ENCODE assay signal across 1 cellular context in genomic region chr3:5349343-5349742, GRCh38.
TF ChIP-seq lines count a peak whose summit lies in the region.

No MANE protein-coding gene starts in this region.

TF ChIP-seq in K562, 482 proteins besides CTCF, POLR2A, EP300 and RAD21 (continued from another document and continues in another):
- no peak for TF ChIP-seq RBM25 (IDR thresholded peaks at IDR 0.05; ENCODE audit: low read depth, low read length, severe bottlenecking)
- 0 out of 2 replicates have a peak, but pooled peaks have one; percentile 21 for TF ChIP-seq FOXJ2 (tag; IDR thresholded peaks at IDR 0.05)
- TF ChIP-seq ZNF140 (CRISPR knock-in tag; IDR thresholded peaks at IDR 0.05): no peak
- TF ChIP-seq ZEB2 (IDR thresholded peaks at IDR 0.05): no peak
- TF ChIP-seq GATAD2B (IDR thresholded peaks at IDR 0.05; ENCODE audit: borderline replicate concordance): no peak
- TF ChIP-seq ZNF311 (CRISPR knock-in tag; IDR thresholded peaks at IDR 0.05): no peak
- peak; percentile 95 for TF ChIP-seq NFE2 (IDR thresholded peaks at IDR 0.05; ENCODE audit: low read depth)
- TF ChIP-seq SMAD2 (IDR thresholded peaks at IDR 0.05; ENCODE audit: low read depth, low read length): no peak
- TF ChIP-seq FOXP1 (CRISPR knock-in tag; IDR thresholded peaks at IDR 0.05): no peak
- no peak for TF ChIP-seq BDP1 (IDR thresholded peaks at IDR 0.05; ENCODE audit: insufficient read depth, insufficient read length)
- no peak for TF ChIP-seq BCL6 (CRISPR knock-in tag; IDR thresholded peaks at IDR 0.05)
- no peak for TF ChIP-seq ZNF274 (IDR thresholded peaks at IDR 0.05; ENCODE audit: borderline replicate concordance, low read depth, low read length)
- no peak for TF ChIP-seq SP2 (IDR thresholded peaks at IDR 0.05; ENCODE audit: extremely low read depth, low read depth, low read length, poor library complexity, severe bottlenecking)
- TF ChIP-seq L3MBTL2 (IDR thresholded peaks at IDR 0.05): peak; percentile 35
- TF ChIP-seq SREBF2 (CRISPR knock-in tag; IDR thresholded peaks at IDR 0.05): no peak
- no peak for TF ChIP-seq ZKSCAN8 (CRISPR knock-in tag; IDR thresholded peaks at IDR 0.05)
- no peak for TF ChIP-seq ZNF212 (CRISPR knock-in tag; IDR thresholded peaks at IDR 0.05)
- TF ChIP-seq PHF21A (IDR thresholded peaks at IDR 0.05; ENCODE audit: borderline replicate concordance, low read depth): no peak
- TF ChIP-seq ZNF316 (IDR thresholded peaks at IDR 0.05): peak; percentile 98
- TF ChIP-seq SLC30A9 (CRISPR knock-in tag; IDR thresholded peaks at IDR 0.05): no peak
- TF ChIP-seq ZNF77 (CRISPR knock-in tag; IDR thresholded peaks at IDR 0.05): no peak
- peak; percentile 96 for TF ChIP-seq C11orf30 (IDR thresholded peaks at IDR 0.05; ENCODE audit: low read depth)
- no peak for TF ChIP-seq CGGBP1 (CRISPR knock-in tag; IDR thresholded peaks at IDR 0.05)
- TF ChIP-seq, protein P1, sequence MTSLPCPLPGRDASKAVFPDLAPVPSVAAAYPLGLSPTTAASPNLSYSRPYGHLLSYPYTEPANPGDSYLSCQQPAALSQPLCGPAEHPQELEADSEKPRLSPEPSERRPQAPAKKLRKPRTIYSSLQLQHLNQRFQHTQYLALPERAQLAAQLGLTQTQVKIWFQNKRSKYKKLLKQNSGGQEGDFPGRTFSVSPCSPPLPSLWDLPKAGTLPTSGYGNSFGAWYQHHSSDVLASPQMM (CRISPR knock-in tag; IDR thresholded peaks at IDR 0.05): no peak
- TF ChIP-seq, protein P2, sequence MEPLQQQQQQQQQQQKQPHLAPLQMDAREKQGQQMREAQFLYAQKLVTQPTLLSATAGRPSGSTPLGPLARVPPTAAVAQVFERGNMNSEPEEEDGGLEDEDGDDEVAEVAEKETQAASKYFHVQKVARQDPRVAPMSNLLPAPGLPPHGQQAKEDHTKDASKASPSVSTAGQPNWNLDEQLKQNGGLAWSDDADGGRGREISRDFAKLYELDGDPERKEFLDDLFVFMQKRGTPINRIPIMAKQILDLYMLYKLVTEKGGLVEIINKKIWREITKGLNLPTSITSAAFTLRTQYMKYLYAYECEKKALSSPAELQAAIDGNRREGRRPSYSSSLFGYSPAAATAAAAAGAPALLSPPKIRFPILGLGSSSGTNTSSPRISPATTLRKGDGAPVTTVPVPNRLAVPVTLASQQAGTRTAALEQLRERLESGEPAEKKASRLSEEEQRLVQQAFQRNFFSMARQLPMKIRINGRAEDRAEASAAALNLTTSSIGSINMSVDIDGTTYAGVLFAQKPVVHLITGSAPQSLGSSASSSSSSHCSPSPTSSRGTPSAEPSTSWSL (CRISPR knock-in tag; IDR thresholded peaks at IDR 0.05; ENCODE audit: borderline replicate concordance): no peak
- TF ChIP-seq NCOA1 (IDR thresholded peaks at IDR 0.05; ENCODE audit: low read depth): no peak
- no peak for TF ChIP-seq KLF1 (tag; IDR thresholded peaks at IDR 0.05)
- TF ChIP-seq GATAD2A (IDR thresholded peaks at IDR 0.05): no peak
- TF ChIP-seq, protein P3, sequence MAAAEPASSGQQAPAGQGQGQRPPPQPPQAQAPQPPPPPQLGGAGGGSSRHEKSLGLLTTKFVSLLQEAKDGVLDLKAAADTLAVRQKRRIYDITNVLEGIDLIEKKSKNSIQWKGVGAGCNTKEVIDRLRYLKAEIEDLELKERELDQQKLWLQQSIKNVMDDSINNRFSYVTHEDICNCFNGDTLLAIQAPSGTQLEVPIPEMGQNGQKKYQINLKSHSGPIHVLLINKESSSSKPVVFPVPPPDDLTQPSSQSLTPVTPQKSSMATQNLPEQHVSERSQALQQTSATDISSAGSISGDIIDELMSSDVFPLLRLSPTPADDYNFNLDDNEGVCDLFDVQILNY (CRISPR knock-in tag; IDR thresholded peaks at IDR 0.05): no peak
- TF ChIP-seq MAZ (CRISPR knock-in tag; conservative IDR thresholded peaks at IDR 0.05 in 1 of 2, IDR thresholded peaks at IDR 0.05 in 1 of 2): no peak
- no peak for TF ChIP-seq THAP12 (CRISPR knock-in tag; IDR thresholded peaks at IDR 0.05)
- no peak for TF ChIP-seq ZNF165 (CRISPR knock-in tag; IDR thresholded peaks at IDR 0.05; ENCODE audit: borderline replicate concordance)
- no peak for TF ChIP-seq TEAD1 (CRISPR knock-in tag; IDR thresholded peaks at IDR 0.05)
- TF ChIP-seq ZNF124 (CRISPR knock-in tag; IDR thresholded peaks at IDR 0.05): no peak
- no peak for TF ChIP-seq ZNF384 (IDR thresholded peaks at IDR 0.05; ENCODE audit: low read depth, low read length)
- TF ChIP-seq GTF2F1 (IDR thresholded peaks at IDR 0.05; ENCODE audit: low read depth, low read length): no peak
- TF ChIP-seq ZBTB49 (CRISPR knock-in tag; IDR thresholded peaks at IDR 0.05; ENCODE audit: borderline replicate concordance): no peak
- no peak for TF ChIP-seq PRPF4 (IDR thresholded peaks at IDR 0.05; ENCODE audit: insufficient read depth, low read depth, low read length, poor library complexity, severe bottlenecking)
- peak; percentile 95 for TF ChIP-seq ZNF12 (CRISPR knock-in tag; IDR thresholded peaks at IDR 0.05)
- no peak for TF ChIP-seq TAF9B (IDR thresholded peaks at IDR 0.05; ENCODE audit: partially characterized antibody)
- no peak for TF ChIP-seq ZBTB11 (CRISPR knock-in tag; IDR thresholded peaks at IDR 0.05)
- TF ChIP-seq DEAF1 (CRISPR knock-in tag; IDR thresholded peaks at IDR 0.05): no peak
- peak; percentile 94 for TF ChIP-seq MAFG (tag; conservative IDR thresholded peaks at IDR 0.05)
- TF ChIP-seq NCOR1 (IDR thresholded peaks at IDR 0.05): no peak
- TF ChIP-seq CXXC5 (CRISPR knock-in tag; IDR thresholded peaks at IDR 0.05): no peak
- no peak for TF ChIP-seq HNRNPH1 (optimal IDR thresholded peaks at IDR 0.05; ENCODE audit: low read depth, low read length)
- TF ChIP-seq GTF2E2 (tag; IDR thresholded peaks at IDR 0.05): no peak
